ENCODE assay signal across 14 cellular contexts in the genomic region with DNA sequence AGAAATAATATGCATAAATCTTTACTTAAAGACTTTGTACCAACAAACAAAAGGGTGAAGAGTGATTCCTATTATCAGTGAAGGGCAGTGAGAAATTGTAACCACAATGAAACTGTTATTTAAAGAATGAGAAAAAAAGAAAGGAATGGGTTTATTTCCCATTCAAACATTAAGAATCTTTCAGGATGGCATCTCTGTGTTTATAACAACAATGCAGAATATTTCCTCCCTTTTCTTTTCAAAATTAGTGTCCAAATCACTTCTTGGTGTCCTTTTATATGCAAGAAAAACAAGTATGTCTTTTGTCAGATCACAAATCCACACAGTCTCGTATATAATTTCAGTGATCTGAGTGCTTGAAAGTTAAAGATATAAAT.
DNase-seq lines count a peak whose midpoint lies in the region; ATAC-seq, FAIRE-seq and TF ChIP-seq lines count a peak whose summit lies in the region.
"Had no signal": no experiment of that assay in that cellular context is flagged by ENCODE, and none has a peak within 500 bp of the region (broad histone marks: within the 10 kb centered on the region; RNA-seq: fewer than 3 reads in every experiment).

No MANE protein-coding gene starts in this region.

- DNase-seq in activated CD4-positive, alpha-beta T cell treated with anti-CD3 and anti-CD28 coated beads for 36 hours: no peak
- no peak for DNase-seq in activated CD4-positive, alpha-beta T cell treated with anti-CD3 and anti-CD28 coated beads for 4 hours
- DNase-seq in GM19239 (ENCODE audit: insufficient read length, low spot score): no peak
- no peak for DNase-seq in naive thymus-derived CD8-positive, alpha-beta T cell
- DNase-seq in dermis blood vessel endothelial cell: no peak
- DNase-seq in coronary artery (ENCODE audit: low spot score): no peak
- DNase-seq: DMS79 treated with DMSO at 0.1 percent for 48 hours, SJCRH30 had no signal

- peaks cover 79% of the 10 kb centered on the region for H3K36me3 Mint-ChIP-seq in activated CD4-positive, alpha-beta T cell treated with anti-CD3 and anti-CD28 coated beads for 36 hours (ENCODE audit: low read depth)
- H3K36me3 Mint-ChIP-seq in activated naive CD8-positive, alpha-beta T cell: peaks cover 29% of the 10 kb centered on the region
- H3K36me3 Mint-ChIP-seq in naive thymus-derived CD8-positive, alpha-beta T cell: peaks cover 36 to 92% (median 61%) of the 10 kb centered on the region in 3 donors

- POLR2A ChIA-PET in activated CD4-positive, alpha-beta T cell treated with anti-CD3 and anti-CD28 coated beads for 36 hours (lab: Charles Lee): no interaction called here
- POLR2A ChIA-PET in naive thymus-derived CD8-positive, alpha-beta T cell (lab: Charles Lee): interaction anchor here (1.0 to 1.2 kb wide), 3 partner anchors 10 to 79 kb away, joined by 3 to 5 read pairs (median 4); no protein-coding TSS in a partner anchor

- TF ChIP-seq CTCF in coronary artery (IDR thresholded peaks at IDR 0.05): no peak

- peak; percentile 11 for FAIRE-seq in GM19239 (lab: Jason Lieb, UNC)
- FAIRE-seq: H54, K562, pancreas had no signal

- no peak for ATAC-seq in activated CD4-positive, alpha-beta T cell treated with anti-CD3 and anti-CD28 coated beads for 36 hours
- ATAC-seq in naive thymus-derived CD8-positive, alpha-beta T cell: no peak
- no peak for ATAC-seq in GM18867 (IDR thresholded peaks at IDR 0.05; ENCODE audit: unreplicated experiment)

- H3K4me3 ChIP-seq in coronary artery: no peak overlapping the region
- H3K4me3 ChIP-seq: K562, pancreas, SJCRH30 had no signal

- intact Hi-C loops in activated CD4-positive, alpha-beta T cell treated with anti-CD3 and anti-CD28 coated beads for 36 hours (cut with DNase I, micrococcal nuclease): no loop called here

- no peaks in the 10 kb centered on the region for H3K9me3 Mint-ChIP-seq in activated CD4-positive, alpha-beta T cell treated with anti-CD3 and anti-CD28 coated beads for 36 hours (ENCODE audit: low read depth)
- no peaks in the 10 kb centered on the region for H3K9me3 Mint-ChIP-seq in activated naive CD8-positive, alpha-beta T cell (ENCODE audit: low read depth)
- H3K9me3 Mint-ChIP-seq in naive thymus-derived CD8-positive, alpha-beta T cell: no peaks in the 10 kb centered on the region
- H3K9me3 Mint-ChIP-seq: activated T-helper 1 cell treated with anti-CD3 and anti-CD28 coated beads, Interleukin-12 subunit alpha, Interleukin-12 subunit beta, Interleukin-2, Interleukin-4 antibody, amounts not matched to agents 30 ng/mL and 10 ng/mL and 1 ng/mL, durations not matched to agents 14 hours and 24 hours and 36 hours had no signal

- no peak overlapping the region for H3K27ac ChIP-seq in coronary artery
- H3K27ac ChIP-seq: pancreas, SJCRH30 had no signal

- CTCF ChIA-PET in activated CD4-positive, alpha-beta T cell treated with anti-CD3 and anti-CD28 coated beads for 36 hours (lab: Charles Lee): interaction anchor here (0.8 to 2.3 kb wide), 8 partner anchors 10 to 436 kb away, joined by 3 to 9 read pairs (median 4); no protein-coding TSS in a partner anchor

- H3K27me3 Mint-ChIP-seq in activated CD4-positive, alpha-beta T cell treated with anti-CD3 and anti-CD28 coated beads for 36 hours: no peaks in the 10 kb centered on the region
- H3K27me3 Mint-ChIP-seq in activated naive CD8-positive, alpha-beta T cell: no peaks in the 10 kb centered on the region
- H3K27me3 Mint-ChIP-seq in naive thymus-derived CD8-positive, alpha-beta T cell: no peaks in the 10 kb centered on the region

- H3K27ac Mint-ChIP-seq in activated CD4-positive, alpha-beta T cell treated with anti-CD3 and anti-CD28 coated beads for 36 hours: peak overlapping the region; percentile 87
- peak overlapping the region; percentile 82 for H3K27ac Mint-ChIP-seq in activated naive CD8-positive, alpha-beta T cell
- H3K27ac Mint-ChIP-seq in naive thymus-derived CD8-positive, alpha-beta T cell: peak overlapping the region; percentile 69 to 94 (median 88)

- H3K4me1 Mint-ChIP-seq in activated CD4-positive, alpha-beta T cell treated with anti-CD3 and anti-CD28 coated beads for 36 hours: peaks cover 79% of the 10 kb centered on the region
- peaks cover 82% of the 10 kb centered on the region for H3K4me1 Mint-ChIP-seq in activated naive CD8-positive, alpha-beta T cell (ENCODE audit: low read depth)
- peaks cover 31 to 84% (median 79%) of the 10 kb centered on the region in 4 donors for H3K4me1 Mint-ChIP-seq in naive thymus-derived CD8-positive, alpha-beta T cell

- no peak overlapping the region for H3K4me3 Mint-ChIP-seq in activated CD4-positive, alpha-beta T cell treated with anti-CD3 and anti-CD28 coated beads for 36 hours
- H3K4me3 Mint-ChIP-seq in activated naive CD8-positive, alpha-beta T cell: no peak overlapping the region
- peak overlapping the region in 3 of 10 donors; percentile 54 to 65 (median 61) for H3K4me3 Mint-ChIP-seq in naive thymus-derived CD8-positive, alpha-beta T cell
- H3K4me3 Mint-ChIP-seq: activated T-helper 1 cell treated with anti-CD3 and anti-CD28 coated beads, Interleukin-12 subunit alpha, Interleukin-12 subunit beta, Interleukin-2, Interleukin-4 antibody, amounts not matched to agents 30 ng/mL and 10 ng/mL and 1 ng/mL, durations not matched to agents 14 hours and 24 hours and 36 hours had no signal
